In genomic region chr17:50457621-50458020, GRCh38 we compare ENCODE assay signal across 33 cellular contexts. TPM values are rescaled to one million over a fixed set of nuclear protein-coding genes. Genes with fewer than 3 reads are reported as not detected.
"Had no signal": no experiment of that assay in that cellular context is flagged by ENCODE, and none has a peak within 500 bp of the region (broad histone marks: within the 10 kb centered on the region; RNA-seq: fewer than 3 reads in every experiment).

No MANE protein-coding gene starts in this region.

- H3K4me3 ChIP-seq: ascending aorta, coronary artery, dorsolateral prefrontal cortex, esophagus muscularis mucosa, gastrocnemius medialis, heart right ventricle had no signal

- H3K4me1 Mint-ChIP-seq: activated CD4-positive, alpha-beta T cell treated with anti-CD3 and anti-CD28 coated beads for 36 hours; activated CD4-positive, alpha-beta T cell treated with anti-CD3 and anti-CD28 coated beads, Interleukin-2, amount 10 ng/mL, durations not matched to agents 24 days and 14 days; activated naive CD4-positive, alpha-beta T cell treated with anti-CD3 and anti-CD28 coated beads, Interleukin-2, amount 10 ng/mL, durations not matched to agents 7 days and 5 days; activated naive CD8-positive, alpha-beta T cell treated with anti-CD3 and anti-CD28 coated beads, Interleukin-2, amount 10 ng/mL, durations not matched to agents 7 days and 5 days; central memory CD8-positive, alpha-beta T cell had no signal

- H3K27me3 Mint-ChIP-seq: activated CD4-positive, alpha-beta memory T cell treated with anti-CD3 and anti-CD28 coated beads for 36 hours; activated CD4-positive, alpha-beta T cell treated with anti-CD3 and anti-CD28 coated beads for 36 hours; activated CD4-positive, alpha-beta T cell treated with anti-CD3 and anti-CD28 coated beads, Interleukin-2, amount 10 ng/mL, durations not matched to agents 24 days and 14 days; activated naive CD4-positive, alpha-beta T cell treated with anti-CD3 and anti-CD28 coated beads, Interleukin-2, amount 10 ng/mL, durations not matched to agents 7 days and 5 days; activated naive CD8-positive, alpha-beta T cell treated with anti-CD3 and anti-CD28 coated beads, Interleukin-2, amount 10 ng/mL, durations not matched to agents 7 days and 5 days; activated T-cell treated with anti-CD3 and anti-CD28 coated beads, Interleukin-2, amount 50 U/mL, for 24 hours; central memory CD8-positive, alpha-beta T cell; dendritic cell treated with granulocyte-macrophage colony-stimulating factor and Interleukin-4, amounts not matched to agents 40 ng/mL and 50 ng/mL, for 4 days; T-helper 17 cell had no signal

- H3K36me3 Mint-ChIP-seq: activated CD4-positive, alpha-beta memory T cell treated with anti-CD3 and anti-CD28 coated beads for 36 hours; activated naive CD4-positive, alpha-beta T cell treated with anti-CD3 and anti-CD28 coated beads, Interleukin-2, amount 10 ng/mL, durations not matched to agents 7 days and 5 days; activated naive CD4-positive, alpha-beta T cell treated with anti-CD3 and anti-CD28 coated beads, Interleukin-2, amount 50 U/mL, for 72 hours had no signal

- H3K27me3 ChIP-seq: ascending aorta, brain microvascular endothelial cell, esophagus muscularis mucosa, foreskin keratinocyte, gastrocnemius medialis, heart right ventricle had no signal

- H3K9me3 ChIP-seq: ascending aorta, esophagus muscularis mucosa, gastrocnemius medialis, heart right ventricle had no signal

- H3K27ac ChIP-seq: ascending aorta, brain microvascular endothelial cell, coronary artery, dorsolateral prefrontal cortex, esophagus muscularis mucosa, foreskin keratinocyte, gastrocnemius medialis, heart right ventricle had no signal

- ATAC-seq: activated CD4-positive, alpha-beta T cell treated with anti-CD3 and anti-CD28 coated beads for 36 hours; activated naive CD4-positive, alpha-beta T cell treated with anti-CD3 and anti-CD28 coated beads, Interleukin-2, amount 50 U/mL, for 72 hours; activated T-cell treated with anti-CD3 and anti-CD28 coated beads, Interleukin-2, amount 50 U/mL, for 72 hours; gastrocnemius medialis; heart right ventricle; T-helper 17 cell had no signal

- H3K36me3 ChIP-seq: brain microvascular endothelial cell, gastrocnemius medialis had no signal

- DNase-seq: activated CD4-positive, alpha-beta memory T cell treated with anti-CD3 and anti-CD28 coated beads for 36 hours; activated CD4-positive, alpha-beta T cell treated with anti-CD3 and anti-CD28 coated beads for 36 hours; activated CD4-positive, alpha-beta T cell treated with anti-CD3 and anti-CD28 coated beads, Interleukin-2, amount 10 ng/mL, durations not matched to agents 24 days and 14 days; activated CD4-positive, CD25-positive, alpha-beta regulatory T cell; activated CD4-positive, CD25-positive, alpha-beta regulatory T cell treated with anti-CD3 and anti-CD28 coated beads, Interleukin-2, amount 50 U/mL, for 72 hours; activated CD8-positive, alpha-beta memory T cell treated with anti-CD3 and anti-CD28 coated beads, Interleukin-2, amount 50 U/mL, for 48 hours; activated gamma-delta T cell; activated naive CD4-positive, alpha-beta T cell; activated naive CD4-positive, alpha-beta T cell treated with anti-CD3 and anti-CD28 coated beads, Interleukin-2, amount 10 ng/mL, durations not matched to agents 7 days and 5 days; activated naive CD8-positive, alpha-beta T cell treated with anti-CD3 and anti-CD28 coated beads, Interleukin-2, amount 10 ng/mL, durations not matched to agents 7 days and 5 days; activated T-cell treated with anti-CD3 and anti-CD28 coated beads for 4 hours; activated T-cell treated with anti-CD3 and anti-CD28 coated beads, Interleukin-2, amount 50 U/mL, for 24 hours; activated T-cell treated with anti-CD3 and anti-CD28 coated beads, Interleukin-2, amount 50 U/mL, for 72 hours; brain microvascular endothelial cell; dorsolateral prefrontal cortex; effector memory CD4-positive, alpha-beta T cell; endodermal cell; erythroblast; gastrocnemius medialis; heart right ventricle; T-helper 1 cell; T-helper 17 cell; T1000 had no signal

- H3K4me3 Mint-ChIP-seq: activated CD4-positive, alpha-beta memory T cell treated with anti-CD3 and anti-CD28 coated beads for 36 hours; activated CD4-positive, alpha-beta T cell treated with anti-CD3 and anti-CD28 coated beads for 36 hours; activated CD4-positive, alpha-beta T cell treated with anti-CD3 and anti-CD28 coated beads, Interleukin-2, amount 10 ng/mL, durations not matched to agents 24 days and 14 days; activated naive CD4-positive, alpha-beta T cell treated with anti-CD3 and anti-CD28 coated beads, Interleukin-2, amount 10 ng/mL, durations not matched to agents 7 days and 5 days; activated naive CD8-positive, alpha-beta T cell treated with anti-CD3 and anti-CD28 coated beads, Interleukin-2, amount 10 ng/mL, durations not matched to agents 7 days and 5 days; activated T-cell treated with anti-CD3 and anti-CD28 coated beads, Interleukin-2, amount 50 U/mL, for 24 hours; activated T-cell treated with anti-CD3 and anti-CD28 coated beads, Interleukin-2, amount 50 U/mL, for 72 hours; central memory CD8-positive, alpha-beta T cell; dendritic cell treated with granulocyte-macrophage colony-stimulating factor and Interleukin-4, amounts not matched to agents 40 ng/mL and 50 ng/mL, for 4 days; endodermal cell; T-helper 17 cell; T-helper 2 cell treated with Interferon-gamma antibody and Interleukin-4, amounts not matched to agents 5 μg/mL and 100 μg/mL, for 36 hours had no signal

- H3K9me3 Mint-ChIP-seq: activated CD4-positive, alpha-beta memory T cell treated with anti-CD3 and anti-CD28 coated beads for 36 hours; activated CD4-positive, alpha-beta T cell treated with anti-CD3 and anti-CD28 coated beads, Interleukin-2, amount 10 ng/mL, durations not matched to agents 24 days and 14 days; activated naive CD4-positive, alpha-beta T cell treated with anti-CD3 and anti-CD28 coated beads, Interleukin-2, amount 10 ng/mL, durations not matched to agents 7 days and 5 days; activated naive CD4-positive, alpha-beta T cell treated with anti-CD3 and anti-CD28 coated beads, Interleukin-2, amount 50 U/mL, for 72 hours; activated naive CD8-positive, alpha-beta T cell treated with anti-CD3 and anti-CD28 coated beads, Interleukin-2, amount 10 ng/mL, durations not matched to agents 7 days and 5 days; activated T-cell treated with anti-CD3 and anti-CD28 coated beads, Interleukin-2, amount 50 U/mL, for 24 hours; activated T-cell treated with anti-CD3 and anti-CD28 coated beads, Interleukin-2, amount 50 U/mL, for 72 hours; central memory CD8-positive, alpha-beta T cell; dendritic cell treated with granulocyte-macrophage colony-stimulating factor and Interleukin-4, amounts not matched to agents 40 ng/mL and 50 ng/mL, for 4 days; endodermal cell; T-helper 2 cell treated with Interferon-gamma antibody and Interleukin-4, amounts not matched to agents 5 μg/mL and 100 μg/mL, for 36 hours had no signal

- H3K27ac Mint-ChIP-seq: activated CD4-positive, alpha-beta memory T cell treated with anti-CD3 and anti-CD28 coated beads for 36 hours; activated CD4-positive, alpha-beta T cell treated with anti-CD3 and anti-CD28 coated beads for 36 hours; activated CD4-positive, alpha-beta T cell treated with anti-CD3 and anti-CD28 coated beads, Interleukin-2, amount 10 ng/mL, durations not matched to agents 24 days and 14 days; activated naive CD4-positive, alpha-beta T cell treated with anti-CD3 and anti-CD28 coated beads, Interleukin-2, amount 10 ng/mL, durations not matched to agents 7 days and 5 days; activated naive CD8-positive, alpha-beta T cell treated with anti-CD3 and anti-CD28 coated beads, Interleukin-2, amount 10 ng/mL, durations not matched to agents 7 days and 5 days; activated T-cell treated with anti-CD3 and anti-CD28 coated beads, Interleukin-2, amount 50 U/mL, for 24 hours; activated T-cell treated with anti-CD3 and anti-CD28 coated beads, Interleukin-2, amount 50 U/mL, for 72 hours; endodermal cell; T-helper 17 cell; T-helper 2 cell treated with Interferon-gamma antibody and Interleukin-4, amounts not matched to agents 5 μg/mL and 100 μg/mL, for 36 hours had no signal

- FAIRE-seq: bronchial epithelial cell had no signal

- H3K4me1 ChIP-seq: ascending aorta, esophagus muscularis mucosa had no signal

RNA-seq across cellular contexts. Expression of gene CHAD, which starts 11.1 kb away (rescaled TPM):
- total RNA-seq: activated CD4-positive, alpha-beta memory T cell treated with anti-CD3 and anti-CD28 coated beads for 36 hours; activated CD4-positive, alpha-beta T cell treated with anti-CD3 and anti-CD28 coated beads for 36 hours; activated CD4-positive, alpha-beta T cell treated with anti-CD3 and anti-CD28 coated beads, Interleukin-2, amount 10 ng/mL, durations not matched to agents 24 days and 14 days; activated naive CD4-positive, alpha-beta T cell treated with anti-CD3 and anti-CD28 coated beads, Interleukin-2, amount 50 U/mL, for 72 hours; activated naive CD8-positive, alpha-beta T cell treated with anti-CD3 and anti-CD28 coated beads, Interleukin-2, amount 10 ng/mL, durations not matched to agents 7 days and 5 days; activated T-cell treated with anti-CD3 and anti-CD28 coated beads, Interleukin-2, amount 50 U/mL, for 72 hours; ascending aorta; bronchial epithelial cell; cerebellum; esophagus muscularis mucosa; foreskin keratinocyte; T-helper 17 cell had no signal
- polyA plus RNA-seq: foreskin keratinocyte had no signal

RNA-seq across cellular contexts. Expression of gene MYCBPAP, which starts 50.6 kb away (rescaled TPM):
- total RNA-seq: gastrocnemius medialis had no signal
